Comparison of ENCODE assay signal across 1 cellular context in genomic region chr16:87934752-87935425, GRCh38. TPM values are rescaled to one million over a fixed set of nuclear protein-coding genes. Genes with fewer than 3 reads are reported as not detected.
"Had no signal": no experiment of that assay in that cellular context is flagged by ENCODE, and none has a peak within 500 bp of the region (broad histone marks: within the 10 kb centered on the region; RNA-seq: fewer than 3 reads in every experiment).

No MANE protein-coding gene starts in this region.

RNA-seq across cellular contexts. Expression of gene CA5A, which starts 1.4 kb away (rescaled TPM):
- total RNA-seq: SJCRH30 had no signal
